Comparison of ENCODE assay signal across 1 cellular context in the genomic region with DNA sequence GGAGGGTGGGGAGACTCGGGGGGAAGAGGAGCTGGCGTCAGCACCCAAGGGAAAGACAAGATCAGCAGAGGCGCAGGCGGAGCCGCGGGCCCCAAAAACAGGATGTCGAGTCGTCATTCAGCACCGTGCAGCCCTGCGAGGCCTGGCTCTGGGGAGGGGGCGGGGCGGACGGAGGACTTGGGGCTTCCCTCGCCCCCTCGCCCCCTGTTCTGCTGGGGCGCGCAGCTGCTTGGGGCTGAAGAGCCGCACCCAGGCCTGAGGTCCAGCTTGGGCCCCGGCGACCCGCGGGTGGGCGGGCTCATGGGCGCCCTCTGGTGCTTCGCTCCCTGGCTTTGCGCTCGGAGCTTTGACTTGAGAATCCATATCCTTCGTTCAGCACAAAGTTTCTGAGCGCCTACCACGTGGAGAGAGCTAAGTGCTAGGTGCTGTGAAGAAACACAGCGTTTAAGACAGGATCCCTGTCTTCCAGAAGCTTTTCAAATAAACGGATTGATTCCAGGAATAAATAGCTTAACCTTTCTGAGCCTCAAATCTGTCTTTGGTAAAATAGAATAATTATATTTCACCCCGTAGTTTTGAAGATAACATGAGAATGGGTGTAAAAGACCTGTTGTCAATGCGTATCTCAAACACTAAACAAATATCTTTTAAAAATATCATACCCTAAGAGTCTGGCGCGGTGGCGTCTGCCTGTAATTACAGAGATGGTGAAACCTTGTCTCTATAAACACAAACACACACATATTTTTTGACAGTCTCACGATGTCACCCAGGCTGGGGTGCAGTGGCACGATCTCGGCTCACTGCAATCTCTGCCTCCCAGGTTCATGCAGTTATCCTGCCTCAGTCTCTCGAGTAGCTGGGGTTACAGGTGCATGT.
TF ChIP-seq lines count a peak whose summit lies in the region.

No MANE protein-coding gene starts in this region.

TF ChIP-seq in HepG2, 621 proteins besides CTCF, POLR2A, EP300 and RAD21 (continued from another document and continues in another):
- TF ChIP-seq MYPOP (CRISPR knock-in tag; IDR thresholded peaks at IDR 0.05), result 0 out of 2 replicates have a peak, but pooled peaks have one; percentile 64
- TF ChIP-seq, protein P1, sequence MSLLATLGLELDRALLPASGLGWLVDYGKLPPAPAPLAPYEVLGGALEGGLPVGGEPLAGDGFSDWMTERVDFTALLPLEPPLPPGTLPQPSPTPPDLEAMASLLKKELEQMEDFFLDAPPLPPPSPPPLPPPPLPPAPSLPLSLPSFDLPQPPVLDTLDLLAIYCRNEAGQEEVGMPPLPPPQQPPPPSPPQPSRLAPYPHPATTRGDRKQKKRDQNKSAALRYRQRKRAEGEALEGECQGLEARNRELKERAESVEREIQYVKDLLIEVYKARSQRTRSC (CRISPR knock-in tag; IDR thresholded peaks at IDR 0.05; ENCODE audit: low read depth), result no peak
- TF ChIP-seq, protein P2, sequence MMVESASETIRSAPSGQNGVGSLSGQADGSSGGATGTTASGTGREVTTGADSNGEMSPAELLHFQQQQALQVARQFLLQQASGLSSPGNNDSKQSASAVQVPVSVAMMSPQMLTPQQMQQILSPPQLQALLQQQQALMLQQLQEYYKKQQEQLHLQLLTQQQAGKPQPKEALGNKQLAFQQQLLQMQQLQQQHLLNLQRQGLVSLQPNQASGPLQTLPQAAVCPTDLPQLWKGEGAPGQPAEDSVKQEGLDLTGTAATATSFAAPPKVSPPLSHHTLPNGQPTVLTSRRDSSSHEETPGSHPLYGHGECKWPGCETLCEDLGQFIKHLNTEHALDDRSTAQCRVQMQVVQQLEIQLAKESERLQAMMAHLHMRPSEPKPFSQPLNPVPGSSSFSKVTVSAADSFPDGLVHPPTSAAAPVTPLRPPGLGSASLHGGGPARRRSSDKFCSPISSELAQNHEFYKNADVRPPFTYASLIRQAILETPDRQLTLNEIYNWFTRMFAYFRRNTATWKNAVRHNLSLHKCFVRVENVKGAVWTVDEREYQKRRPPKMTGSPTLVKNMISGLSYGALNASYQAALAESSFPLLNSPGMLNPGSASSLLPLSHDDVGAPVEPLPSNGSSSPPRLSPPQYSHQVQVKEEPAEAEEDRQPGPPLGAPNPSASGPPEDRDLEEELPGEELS (CRISPR knock-in tag; IDR thresholded peaks at IDR 0.05), result 0 out of 2 replicates have a peak, but pooled peaks have one; percentile 12
- no peak for TF ChIP-seq RARG (CRISPR knock-in tag; IDR thresholded peaks at IDR 0.05; ENCODE audit: low read depth)
- peak; percentile 51 for TF ChIP-seq STAG1 (CRISPR knock-in tag; IDR thresholded peaks at IDR 0.05)
- TF ChIP-seq, protein P3, sequence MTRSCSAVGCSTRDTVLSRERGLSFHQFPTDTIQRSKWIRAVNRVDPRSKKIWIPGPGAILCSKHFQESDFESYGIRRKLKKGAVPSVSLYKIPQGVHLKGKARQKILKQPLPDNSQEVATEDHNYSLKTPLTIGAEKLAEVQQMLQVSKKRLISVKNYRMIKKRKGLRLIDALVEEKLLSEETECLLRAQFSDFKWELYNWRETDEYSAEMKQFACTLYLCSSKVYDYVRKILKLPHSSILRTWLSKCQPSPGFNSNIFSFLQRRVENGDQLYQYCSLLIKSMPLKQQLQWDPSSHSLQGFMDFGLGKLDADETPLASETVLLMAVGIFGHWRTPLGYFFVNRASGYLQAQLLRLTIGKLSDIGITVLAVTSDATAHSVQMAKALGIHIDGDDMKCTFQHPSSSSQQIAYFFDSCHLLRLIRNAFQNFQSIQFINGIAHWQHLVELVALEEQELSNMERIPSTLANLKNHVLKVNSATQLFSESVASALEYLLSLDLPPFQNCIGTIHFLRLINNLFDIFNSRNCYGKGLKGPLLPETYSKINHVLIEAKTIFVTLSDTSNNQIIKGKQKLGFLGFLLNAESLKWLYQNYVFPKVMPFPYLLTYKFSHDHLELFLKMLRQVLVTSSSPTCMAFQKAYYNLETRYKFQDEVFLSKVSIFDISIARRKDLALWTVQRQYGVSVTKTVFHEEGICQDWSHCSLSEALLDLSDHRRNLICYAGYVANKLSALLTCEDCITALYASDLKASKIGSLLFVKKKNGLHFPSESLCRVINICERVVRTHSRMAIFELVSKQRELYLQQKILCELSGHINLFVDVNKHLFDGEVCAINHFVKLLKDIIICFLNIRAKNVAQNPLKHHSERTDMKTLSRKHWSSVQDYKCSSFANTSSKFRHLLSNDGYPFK (CRISPR knock-in tag; IDR thresholded peaks at IDR 0.05; ENCODE audit: borderline replicate concordance), result peak; percentile 53; the same call in 1 of the 2 replicates
- no peak; the same call in 1 of the 2 replicates for TF ChIP-seq ZNF274 (CRISPR knock-in tag; IDR thresholded peaks at IDR 0.05)
- peak; percentile 20; the same call in 1 of the 2 replicates for TF ChIP-seq ATF2 (CRISPR knock-in tag; IDR thresholded peaks at IDR 0.05)
- peak; percentile 25 for TF ChIP-seq ONECUT2 (CRISPR knock-in tag; IDR thresholded peaks at IDR 0.05)
- TF ChIP-seq SCMH1 (CRISPR knock-in tag; IDR thresholded peaks at IDR 0.05; ENCODE audit: borderline replicate concordance), result no peak
- no peak for TF ChIP-seq ZKSCAN5 (CRISPR knock-in tag; IDR thresholded peaks at IDR 0.05)
- no peak for TF ChIP-seq HOXA7 (CRISPR knock-in tag; IDR thresholded peaks at IDR 0.05)
- TF ChIP-seq SOX13 (IDR thresholded peaks at IDR 0.05), result no peak
- no peak for TF ChIP-seq SOX13 (CRISPR knock-in tag; conservative IDR thresholded peaks at IDR 0.05 in 1 of 2, IDR thresholded peaks at IDR 0.05 in 1 of 2)
- TF ChIP-seq SRY (CRISPR knock-in tag; IDR thresholded peaks at IDR 0.05), result peak; percentile 61; the same call in 1 of the 2 replicates
- TF ChIP-seq, protein P4, sequence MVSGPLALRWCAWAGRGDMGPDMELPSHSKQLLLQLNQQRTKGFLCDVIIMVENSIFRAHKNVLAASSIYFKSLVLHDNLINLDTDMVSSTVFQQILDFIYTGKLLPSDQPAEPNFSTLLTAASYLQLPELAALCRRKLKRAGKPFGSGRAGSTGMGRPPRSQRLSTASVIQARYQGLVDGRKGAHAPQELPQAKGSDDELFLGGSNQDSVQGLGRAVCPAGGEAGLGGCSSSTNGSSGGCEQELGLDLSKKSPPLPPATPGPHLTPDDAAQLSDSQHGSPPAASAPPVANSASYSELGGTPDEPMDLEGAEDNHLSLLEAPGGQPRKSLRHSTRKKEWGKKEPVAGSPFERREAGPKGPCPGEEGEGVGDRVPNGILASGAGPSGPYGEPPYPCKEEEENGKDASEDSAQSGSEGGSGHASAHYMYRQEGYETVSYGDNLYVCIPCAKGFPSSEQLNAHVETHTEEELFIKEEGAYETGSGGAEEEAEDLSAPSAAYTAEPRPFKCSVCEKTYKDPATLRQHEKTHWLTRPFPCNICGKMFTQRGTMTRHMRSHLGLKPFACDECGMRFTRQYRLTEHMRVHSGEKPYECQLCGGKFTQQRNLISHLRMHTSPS (CRISPR knock-in tag; IDR thresholded peaks at IDR 0.05; ENCODE audit: low read depth), result no peak
- TF ChIP-seq ZNF256 (CRISPR knock-in tag; conservative IDR thresholded peaks at IDR 0.05), result no peak
- TF ChIP-seq ATF1 (CRISPR knock-in tag; IDR thresholded peaks at IDR 0.05), result no peak
- TF ChIP-seq CHD4 (IDR thresholded peaks at IDR 0.05; ENCODE audit: borderline replicate concordance, low read length), result no peak
- TF ChIP-seq ZNF709 (CRISPR knock-in tag; IDR thresholded peaks at IDR 0.05), result no peak
- TF ChIP-seq ZNF34 (CRISPR knock-in tag; IDR thresholded peaks at IDR 0.05; ENCODE audit: borderline replicate concordance), result no peak
- TF ChIP-seq ZNF367 (CRISPR knock-in tag; IDR thresholded peaks at IDR 0.05; ENCODE audit: borderline replicate concordance), result no peak
- TF ChIP-seq ETV5 (CRISPR knock-in tag; IDR thresholded peaks at IDR 0.05; ENCODE audit: borderline replicate concordance), result peak; percentile 8; the same call in 1 of the 2 replicates
- no peak for TF ChIP-seq SP4 (CRISPR knock-in tag; IDR thresholded peaks at IDR 0.05)
- peak; percentile 83; the same call in 1 of the 2 replicates for TF ChIP-seq YEATS4 (CRISPR knock-in tag; IDR thresholded peaks at IDR 0.05; ENCODE audit: borderline replicate concordance)
- no peak for TF ChIP-seq ZNF263 (CRISPR knock-in tag; IDR thresholded peaks at IDR 0.05)
- TF ChIP-seq SKI (IDR thresholded peaks at IDR 0.05; ENCODE audit: partially characterized antibody), result no peak
- no peak; the same call in 1 of the 2 replicates for TF ChIP-seq ZNF749 (CRISPR knock-in tag; IDR thresholded peaks at IDR 0.05; ENCODE audit: borderline replicate concordance)
- TF ChIP-seq EZH2 (conservative IDR thresholded peaks at IDR 0.05; ENCODE audit: low read depth, low read length), result no peak
- TF ChIP-seq, protein P5, sequence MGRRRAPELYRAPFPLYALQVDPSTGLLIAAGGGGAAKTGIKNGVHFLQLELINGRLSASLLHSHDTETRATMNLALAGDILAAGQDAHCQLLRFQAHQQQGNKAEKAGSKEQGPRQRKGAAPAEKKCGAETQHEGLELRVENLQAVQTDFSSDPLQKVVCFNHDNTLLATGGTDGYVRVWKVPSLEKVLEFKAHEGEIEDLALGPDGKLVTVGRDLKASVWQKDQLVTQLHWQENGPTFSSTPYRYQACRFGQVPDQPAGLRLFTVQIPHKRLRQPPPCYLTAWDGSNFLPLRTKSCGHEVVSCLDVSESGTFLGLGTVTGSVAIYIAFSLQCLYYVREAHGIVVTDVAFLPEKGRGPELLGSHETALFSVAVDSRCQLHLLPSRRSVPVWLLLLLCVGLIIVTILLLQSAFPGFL (CRISPR knock-in tag; IDR thresholded peaks at IDR 0.05), result no peak
- no peak for TF ChIP-seq GLI4 (CRISPR knock-in tag; IDR thresholded peaks at IDR 0.05; ENCODE audit: borderline replicate concordance)
- 0 out of 2 replicates have a peak, but pooled peaks have one; percentile 57 for TF ChIP-seq ZNF160 (CRISPR knock-in tag; IDR thresholded peaks at IDR 0.05)
- TF ChIP-seq, protein P6, sequence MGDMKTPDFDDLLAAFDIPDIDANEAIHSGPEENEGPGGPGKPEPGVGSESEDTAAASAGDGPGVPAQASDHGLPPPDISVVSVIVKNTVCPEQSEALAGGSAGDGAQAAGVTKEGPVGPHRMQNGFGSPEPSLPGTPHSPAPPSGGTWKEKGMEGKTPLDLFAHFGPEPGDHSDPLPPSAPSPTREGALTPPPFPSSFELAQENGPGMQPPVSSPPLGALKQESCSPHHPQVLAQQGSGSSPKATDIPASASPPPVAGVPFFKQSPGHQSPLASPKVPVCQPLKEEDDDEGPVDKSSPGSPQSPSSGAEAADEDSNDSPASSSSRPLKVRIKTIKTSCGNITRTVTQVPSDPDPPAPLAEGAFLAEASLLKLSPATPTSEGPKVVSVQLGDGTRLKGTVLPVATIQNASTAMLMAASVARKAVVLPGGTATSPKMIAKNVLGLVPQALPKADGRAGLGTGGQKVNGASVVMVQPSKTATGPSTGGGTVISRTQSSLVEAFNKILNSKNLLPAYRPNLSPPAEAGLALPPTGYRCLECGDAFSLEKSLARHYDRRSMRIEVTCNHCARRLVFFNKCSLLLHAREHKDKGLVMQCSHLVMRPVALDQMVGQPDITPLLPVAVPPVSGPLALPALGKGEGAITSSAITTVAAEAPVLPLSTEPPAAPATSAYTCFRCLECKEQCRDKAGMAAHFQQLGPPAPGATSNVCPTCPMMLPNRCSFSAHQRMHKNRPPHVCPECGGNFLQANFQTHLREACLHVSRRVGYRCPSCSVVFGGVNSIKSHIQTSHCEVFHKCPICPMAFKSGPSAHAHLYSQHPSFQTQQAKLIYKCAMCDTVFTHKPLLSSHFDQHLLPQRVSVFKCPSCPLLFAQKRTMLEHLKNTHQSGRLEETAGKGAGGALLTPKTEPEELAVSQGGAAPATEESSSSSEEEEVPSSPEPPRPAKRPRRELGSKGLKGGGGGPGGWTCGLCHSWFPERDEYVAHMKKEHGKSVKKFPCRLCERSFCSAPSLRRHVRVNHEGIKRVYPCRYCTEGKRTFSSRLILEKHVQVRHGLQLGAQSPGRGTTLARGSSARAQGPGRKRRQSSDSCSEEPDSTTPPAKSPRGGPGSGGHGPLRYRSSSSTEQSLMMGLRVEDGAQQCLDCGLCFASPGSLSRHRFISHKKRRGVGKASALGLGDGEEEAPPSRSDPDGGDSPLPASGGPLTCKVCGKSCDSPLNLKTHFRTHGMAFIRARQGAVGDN (CRISPR knock-in tag; IDR thresholded peaks at IDR 0.05), result peak; percentile 94
- TF ChIP-seq ZFP90 (CRISPR knock-in tag; IDR thresholded peaks at IDR 0.05; ENCODE audit: borderline replicate concordance), result no peak
- TF ChIP-seq BCL3 (CRISPR knock-in tag; IDR thresholded peaks at IDR 0.05), result no peak
- peak; percentile 74; the same call in 1 of the 2 replicates for TF ChIP-seq MXD1 (CRISPR knock-in tag; IDR thresholded peaks at IDR 0.05)
- TF ChIP-seq ARNT (IDR thresholded peaks at IDR 0.05), result no peak
- TF ChIP-seq ZNF329 (CRISPR knock-in tag; IDR thresholded peaks at IDR 0.05; ENCODE audit: low read depth), result no peak
- no peak for TF ChIP-seq ATF7-NPFF (CRISPR knock-in tag; IDR thresholded peaks at IDR 0.05; ENCODE audit: low read depth)
- no peak for TF ChIP-seq RCOR2 (CRISPR knock-in tag; IDR thresholded peaks at IDR 0.05)
